Comparison of ENCODE assay signal across 1 cellular context in the genomic region with DNA sequence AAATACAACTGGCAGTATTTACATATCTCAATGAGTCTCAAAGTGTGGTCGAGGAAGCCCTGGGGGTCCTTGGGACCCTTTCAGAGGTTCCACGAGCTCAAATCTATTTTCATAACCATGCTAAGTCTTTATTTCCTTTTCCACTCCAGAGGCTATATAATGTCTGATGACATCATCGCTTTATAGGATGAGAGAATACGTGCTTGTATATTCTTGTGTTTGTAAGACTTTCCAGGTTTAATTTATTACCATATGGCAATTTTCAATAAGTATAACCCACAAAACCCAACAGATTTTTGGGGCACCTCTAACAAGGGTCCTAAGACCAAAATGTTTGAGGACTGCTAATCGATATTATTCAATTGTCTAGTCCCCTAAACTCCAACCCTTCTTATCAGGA.
TF ChIP-seq lines count a peak whose summit lies in the region.

No MANE protein-coding gene starts in this region.

TF ChIP-seq in A549, 52 proteins besides CTCF, POLR2A, EP300 and RAD21 (continued from another document):
- TF ChIP-seq, protein P1, sequence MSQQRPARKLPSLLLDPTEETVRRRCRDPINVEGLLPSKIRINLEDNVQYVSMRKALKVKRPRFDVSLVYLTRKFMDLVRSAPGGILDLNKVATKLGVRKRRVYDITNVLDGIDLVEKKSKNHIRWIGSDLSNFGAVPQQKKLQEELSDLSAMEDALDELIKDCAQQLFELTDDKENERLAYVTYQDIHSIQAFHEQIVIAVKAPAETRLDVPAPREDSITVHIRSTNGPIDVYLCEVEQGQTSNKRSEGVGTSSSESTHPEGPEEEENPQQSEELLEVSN (IDR thresholded peaks at IDR 0.05; ENCODE audit: borderline replicate concordance, low read depth): no peak
- TF ChIP-seq ZNF302 (CRISPR knock-in tag; IDR thresholded peaks at IDR 0.05) (no peak), RNF2 (IDR thresholded peaks at IDR 0.05; ENCODE audit: borderline replicate concordance, low read depth) (no peak), BCL3 (IDR thresholded peaks at IDR 0.05) (no peak), HDAC2 (IDR thresholded peaks at IDR 0.05) (no peak), PHF8 (IDR thresholded peaks at IDR 0.05; ENCODE audit: borderline replicate concordance, low read depth) (no peak), POLR2AphosphoS2 (conservative IDR thresholded peaks at IDR 0.05; ENCODE audit: low read length) (no peak), CHD4 (IDR thresholded peaks at IDR 0.05; ENCODE audit: borderline replicate concordance) (no peak), RFX5 (IDR thresholded peaks at IDR 0.05) (no peak)
